In genomic region chr2:177392373-177393246, GRCh38 we compare ENCODE assay signal across 1 cellular context.
TF ChIP-seq lines count a peak whose summit lies in the region.

TSS of gene AGPS (plus strand) at chr2:177392773. CDS start at chr2:177392790, 17 bp downstream.

TF ChIP-seq in HepG2, 621 proteins besides CTCF, POLR2A, EP300 and RAD21 (continued from another document and continues in another):
- TF ChIP-seq PBX2 (CRISPR knock-in tag; IDR thresholded peaks at IDR 0.05): no peak
- peak; percentile 46 for TF ChIP-seq U2AF1 (optimal IDR thresholded peaks at IDR 0.05; ENCODE audit: low read depth, low read length)
- peak in 1 of 2 experiments; percentile 83; a peak in 2 of 4 replicates for TF ChIP-seq ATF4 (CRISPR knock-in tag; IDR thresholded peaks at IDR 0.05)
- TF ChIP-seq IRF2 (CRISPR knock-in tag; IDR thresholded peaks at IDR 0.05): peak; percentile 78
- TF ChIP-seq SRSF4 (IDR thresholded peaks at IDR 0.05; ENCODE audit: low read depth, low read length, poor library complexity, severe bottlenecking): no peak
- TF ChIP-seq ZNF549 (CRISPR knock-in tag; IDR thresholded peaks at IDR 0.05): 0 out of 2 replicates have a peak, but pooled peaks have one; percentile 53
- peak; percentile 84; the same call in 1 of the 2 replicates for TF ChIP-seq MEIS1 (CRISPR knock-in tag; IDR thresholded peaks at IDR 0.05; ENCODE audit: borderline replicate concordance)
- TF ChIP-seq NR0B2 (CRISPR knock-in tag; IDR thresholded peaks at IDR 0.05): peak; percentile 98
- TF ChIP-seq BCL6 (CRISPR knock-in tag; IDR thresholded peaks at IDR 0.05): peak; percentile 80
- no peak for TF ChIP-seq ZNF460 (CRISPR knock-in tag; IDR thresholded peaks at IDR 0.05; ENCODE audit: borderline replicate concordance)
- peak; percentile 96 for TF ChIP-seq ZNF740 (CRISPR knock-in tag; IDR thresholded peaks at IDR 0.05)
- peak; percentile 91 for TF ChIP-seq ZNF333 (CRISPR knock-in tag; IDR thresholded peaks at IDR 0.05; ENCODE audit: borderline replicate concordance)
- peak; percentile 90; the same call in 1 of the 2 replicates for TF ChIP-seq NFKBIZ (CRISPR knock-in tag; IDR thresholded peaks at IDR 0.05)
- peak; percentile 80 for TF ChIP-seq FOXP4 (CRISPR knock-in tag; IDR thresholded peaks at IDR 0.05)
- peak; percentile 99 for TF ChIP-seq ZFP37 (CRISPR knock-in tag; IDR thresholded peaks at IDR 0.05; ENCODE audit: borderline replicate concordance)
- no peak for TF ChIP-seq GPN1 (CRISPR knock-in tag; IDR thresholded peaks at IDR 0.05; ENCODE audit: borderline replicate concordance)
- no peak for TF ChIP-seq RARG (CRISPR knock-in tag; IDR thresholded peaks at IDR 0.05; ENCODE audit: low read depth)
- TF ChIP-seq TCF12 (IDR thresholded peaks at IDR 0.05): no peak
- TF ChIP-seq TCF12 (CRISPR knock-in tag; IDR thresholded peaks at IDR 0.05): peak; percentile 92
- TF ChIP-seq ZNF790 (CRISPR knock-in tag; IDR thresholded peaks at IDR 0.05; ENCODE audit: borderline replicate concordance): peak; percentile 99; the same call in 1 of the 2 replicates
- peak; percentile 90 for TF ChIP-seq ESRRA (CRISPR knock-in tag; IDR thresholded peaks at IDR 0.05; ENCODE audit: low read depth)
- TF ChIP-seq ELF3 (CRISPR knock-in tag; IDR thresholded peaks at IDR 0.05): no peak
- TF ChIP-seq HNRNPLL (IDR thresholded peaks at IDR 0.05; ENCODE audit: low read depth, low read length, poor library complexity, severe bottlenecking): peak; percentile 79
- no peak for TF ChIP-seq MLLT10 (CRISPR knock-in tag; IDR thresholded peaks at IDR 0.05)
- TF ChIP-seq ZUFSP (CRISPR knock-in tag; IDR thresholded peaks at IDR 0.05; ENCODE audit: borderline replicate concordance): no peak; the same call in 1 of the 2 replicates
- TF ChIP-seq ZZZ3 (CRISPR knock-in tag; IDR thresholded peaks at IDR 0.05; ENCODE audit: borderline replicate concordance): no peak
- no peak; the same call in 1 of the 2 replicates for TF ChIP-seq ZNF775 (CRISPR knock-in tag; IDR thresholded peaks at IDR 0.05; ENCODE audit: borderline replicate concordance)
- TF ChIP-seq PHF8 (CRISPR knock-in tag; IDR thresholded peaks at IDR 0.05): peak; percentile 91
- peak; percentile 62 for TF ChIP-seq GABPA (IDR thresholded peaks at IDR 0.05; ENCODE audit: low read depth, low read length)
- TF ChIP-seq GABPA (CRISPR knock-in tag; IDR thresholded peaks at IDR 0.05; ENCODE audit: low read depth): peak; percentile 75
- no peak for TF ChIP-seq TRAFD1 (CRISPR knock-in tag; IDR thresholded peaks at IDR 0.05; ENCODE audit: borderline replicate concordance)
- TF ChIP-seq SIN3A (IDR thresholded peaks at IDR 0.05; ENCODE audit: borderline replicate concordance, low read depth, low read length): peak; percentile 89; the same call in 1 of the 2 replicates
- no peak for TF ChIP-seq ZNF17 (CRISPR knock-in tag; IDR thresholded peaks at IDR 0.05)
- peak; percentile 100 for TF ChIP-seq KDM5B (CRISPR knock-in tag; IDR thresholded peaks at IDR 0.05; ENCODE audit: borderline replicate concordance)
- TF ChIP-seq MTERF4 (CRISPR knock-in tag; IDR thresholded peaks at IDR 0.05): peak; percentile 98
- TF ChIP-seq RFXAP (CRISPR knock-in tag; IDR thresholded peaks at IDR 0.05; ENCODE audit: borderline replicate concordance): peak; percentile 97
- TF ChIP-seq ZNF160 (CRISPR knock-in tag; IDR thresholded peaks at IDR 0.05): peak; percentile 99
- peak; percentile 88; the same call in 1 of the 2 replicates for TF ChIP-seq ZNF704 (CRISPR knock-in tag; IDR thresholded peaks at IDR 0.05; ENCODE audit: borderline replicate concordance)
- TF ChIP-seq ZFP41 (CRISPR knock-in tag; IDR thresholded peaks at IDR 0.05; ENCODE audit: borderline replicate concordance): peak; percentile 88
- peak; percentile 44; the same call in 1 of the 2 replicates for TF ChIP-seq NFE2 (CRISPR knock-in tag; IDR thresholded peaks at IDR 0.05)
- TF ChIP-seq ZNF567 (CRISPR knock-in tag; IDR thresholded peaks at IDR 0.05; ENCODE audit: borderline replicate concordance): peak; percentile 97
- peak; percentile 94 for TF ChIP-seq MYNN (CRISPR knock-in tag; IDR thresholded peaks at IDR 0.05; ENCODE audit: low read depth)
- TF ChIP-seq PHF21A (CRISPR knock-in tag; IDR thresholded peaks at IDR 0.05): peak; percentile 74; the same call in 1 of the 2 replicates
- TF ChIP-seq RELA (CRISPR knock-in tag; IDR thresholded peaks at IDR 0.05): no peak; the same call in 1 of the 2 replicates
- TF ChIP-seq DPF2 (CRISPR knock-in tag; IDR thresholded peaks at IDR 0.05; ENCODE audit: borderline replicate concordance, low read depth): peak; percentile 20; the same call in 1 of the 2 replicates
- TF ChIP-seq ZGPAT (CRISPR knock-in tag; IDR thresholded peaks at IDR 0.05): peak; percentile 98
- TF ChIP-seq HDAC1 (CRISPR knock-in tag; IDR thresholded peaks at IDR 0.05): peak; percentile 98
- TF ChIP-seq MAZ (IDR thresholded peaks at IDR 0.05; ENCODE audit: borderline replicate concordance, low read depth, low read length): peak; percentile 57; the same call in 1 of the 2 replicates
- TF ChIP-seq MAZ (CRISPR knock-in tag; IDR thresholded peaks at IDR 0.05; ENCODE audit: low read depth): peak; percentile 94; the same call in 1 of the 2 replicates
- peak; percentile 97 for TF ChIP-seq GABPB1 (CRISPR knock-in tag; IDR thresholded peaks at IDR 0.05)
- TF ChIP-seq ZNF317 (CRISPR knock-in tag; IDR thresholded peaks at IDR 0.05): peak; percentile 85
- TF ChIP-seq ZNF879 (CRISPR knock-in tag; IDR thresholded peaks at IDR 0.05): peak; percentile 99
- peak; percentile 78; the same call in 1 of the 2 replicates for TF ChIP-seq ZNF234 (CRISPR knock-in tag; conservative IDR thresholded peaks at IDR 0.05)
- TF ChIP-seq ADNP (CRISPR knock-in tag; IDR thresholded peaks at IDR 0.05): no peak
